ENCODE assay signal across 9 cellular contexts in the genomic region with DNA sequence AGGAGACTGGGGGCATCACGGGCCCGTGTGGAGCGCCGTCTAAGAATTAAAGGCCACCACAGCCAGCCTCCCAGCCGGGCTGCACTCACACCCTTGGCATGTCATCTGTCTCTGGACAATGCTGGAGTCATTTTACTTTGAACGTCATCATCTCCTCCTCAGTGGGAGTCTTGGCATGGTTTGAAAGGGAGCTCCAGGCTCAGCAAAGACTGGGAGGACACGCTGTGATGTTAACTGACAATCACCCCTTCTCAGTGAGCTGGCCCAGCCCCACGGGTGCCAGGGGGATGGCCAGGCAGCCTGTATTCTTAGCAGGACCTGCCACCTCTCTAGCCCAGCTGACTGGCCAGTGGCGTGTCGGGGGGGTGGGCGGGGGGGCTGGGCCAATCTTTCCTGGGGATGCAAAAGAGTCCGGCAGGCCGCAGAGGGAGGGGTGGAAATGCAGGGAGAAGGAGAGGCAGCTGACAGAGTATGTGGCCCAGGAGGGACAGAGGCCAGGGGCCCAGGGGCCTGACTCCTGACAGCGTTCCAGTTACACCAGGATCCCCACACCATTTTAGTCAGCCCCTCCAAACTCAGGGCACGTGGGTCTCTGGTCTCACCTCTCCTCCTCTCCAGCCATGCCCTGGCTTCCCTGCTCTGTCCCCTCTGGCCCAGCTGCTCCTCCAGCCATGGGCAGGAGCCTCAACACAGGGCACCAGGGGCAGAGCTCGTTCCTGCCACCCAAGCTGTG.
DNase-seq lines count a peak whose midpoint lies in the region; ATAC-seq and TF ChIP-seq lines count a peak whose summit lies in the region.
"Had no signal": no experiment of that assay in that cellular context is flagged by ENCODE, and none has a peak within 500 bp of the region (broad histone marks: within the 10 kb centered on the region; RNA-seq: fewer than 3 reads in every experiment).

No MANE protein-coding gene starts in this region.

- TF ChIP-seq EP300 in Ishikawa (IDR thresholded peaks at IDR 0.05; ENCODE audit: borderline replicate concordance), result peak; percentile 67; the same call in 1 of the 2 replicates

- H3K4me3 ChIP-seq in CD4-positive, CD25-positive, alpha-beta regulatory T cell (ENCODE audit: low read depth, low read length), result peak overlapping the region; percentile 57
- H3K4me3 ChIP-seq in cardiac fibroblast (replicated peaks in 1 of 2; ENCODE audit: low read depth in 2 of 2, low read length in 2 of 2), result no peak overlapping the region
- H3K4me3 ChIP-seq in left ventricle myocardium inferior, result no peak overlapping the region

- no peak for DNase-seq in CD4-positive, CD25-positive, alpha-beta regulatory T cell
- DNase-seq in cardiac fibroblast (ENCODE audit: low read depth in 2 of 2) (peak; percentile 29 to 62), NCI-H2171 treated with DMSO at 0.1 percent for 48 hours (lab: John Stamatoyannopoulos, UW) (no peak), left ventricle myocardium inferior (no peak), left lobe of liver (ENCODE audit: low spot score) (no peak), CD1c-positive myeloid dendritic cell (ENCODE audit: extremely low spot score) (no peak)
- DNase-seq in naive thymus-derived CD8-positive, alpha-beta T cell, result no peak
- DNase-seq: NCI-H2029 had no signal

- no peaks in the 10 kb centered on the region for H3K9me3 Mint-ChIP-seq in CD4-positive, CD25-positive, alpha-beta regulatory T cell
- H3K9me3 Mint-ChIP-seq in naive thymus-derived CD8-positive, alpha-beta T cell, result no peaks in the 10 kb centered on the region

- H3K4me1 Mint-ChIP-seq in CD4-positive, CD25-positive, alpha-beta regulatory T cell, result peaks cover 24 to 84% (median 65%) of the 10 kb centered on the region in 4 donors
- H3K4me1 Mint-ChIP-seq in naive thymus-derived CD8-positive, alpha-beta T cell, result peaks cover 50 to 80% (median 70%) of the 10 kb centered on the region in 4 donors

- H3K27ac Mint-ChIP-seq in CD4-positive, CD25-positive, alpha-beta regulatory T cell, result peak overlapping the region; percentile 96 to 99 (median 96)
- peak overlapping the region; percentile 86 to 96 (median 91) for H3K27ac Mint-ChIP-seq in naive thymus-derived CD8-positive, alpha-beta T cell

- no peak for TF ChIP-seq RAD21 in Ishikawa (IDR thresholded peaks at IDR 0.05; ENCODE audit: low read depth)

- no peak for ATAC-seq in CD4-positive, CD25-positive, alpha-beta regulatory T cell (ENCODE audit: low read depth in 2 of 2)
- no peak for ATAC-seq in naive thymus-derived CD8-positive, alpha-beta T cell
- ATAC-seq in left lobe of liver, result no peak

- peak overlapping the region; percentile 77 to 88 (median 79) for H3K4me3 Mint-ChIP-seq in CD4-positive, CD25-positive, alpha-beta regulatory T cell
- H3K4me3 Mint-ChIP-seq in naive thymus-derived CD8-positive, alpha-beta T cell, result peak overlapping the region; percentile 43 to 86 (median 72)

- H3K9me3 ChIP-seq in CD4-positive, CD25-positive, alpha-beta regulatory T cell (ENCODE audit: control insufficient read depth in 2 of 2, low read length in 2 of 2), result no peaks in the 10 kb centered on the region
- no peaks in the 10 kb centered on the region for H3K9me3 ChIP-seq in left ventricle myocardium inferior (replicated peaks)

- H3K4me1 ChIP-seq in CD4-positive, CD25-positive, alpha-beta regulatory T cell (ENCODE audit: control insufficient read depth, insufficient read depth, low read length, poor library complexity, severe bottlenecking), result peaks cover 68% of the 10 kb centered on the region
- H3K4me1 ChIP-seq in left ventricle myocardium inferior, result peaks cover 5% of the 10 kb centered on the region

- H3K27me3 ChIP-seq in CD4-positive, CD25-positive, alpha-beta regulatory T cell (ENCODE audit: control insufficient read depth, insufficient read depth, low read length), result no peaks in the 10 kb centered on the region
- H3K27me3 ChIP-seq in left ventricle myocardium inferior (ENCODE audit: low read depth), result no peaks in the 10 kb centered on the region

- TF ChIP-seq CTCF in cardiac fibroblast (IDR thresholded peaks at IDR 0.05; ENCODE audit: low read depth, low read length) (no peak), left ventricle myocardium inferior (IDR thresholded peaks at IDR 0.05; ENCODE audit: borderline replicate concordance) (no peak)

- POLR2A ChIA-PET in naive thymus-derived CD8-positive, alpha-beta T cell (lab: Charles Lee), result no interaction called here

- peak overlapping the region; percentile 70 for H3K27ac ChIP-seq in CD4-positive, CD25-positive, alpha-beta regulatory T cell (ENCODE audit: insufficient read depth, low read length, poor library complexity, severe bottlenecking)
- H3K27ac ChIP-seq in left ventricle myocardium inferior (replicated peaks), result no peak overlapping the region

- H3K36me3 Mint-ChIP-seq in CD4-positive, CD25-positive, alpha-beta regulatory T cell, result peaks cover 39% of the 10 kb centered on the region
- peaks cover 0 to 7% (median 3%) of the 10 kb centered on the region in 3 donors for H3K36me3 Mint-ChIP-seq in naive thymus-derived CD8-positive, alpha-beta T cell

- intact Hi-C loops in left ventricle myocardium inferior (cut with micrococcal nuclease), result no loop called here

- no peaks in the 10 kb centered on the region for H3K27me3 Mint-ChIP-seq in CD4-positive, CD25-positive, alpha-beta regulatory T cell
- no peaks in the 10 kb centered on the region for H3K27me3 Mint-ChIP-seq in naive thymus-derived CD8-positive, alpha-beta T cell

- H3K36me3 ChIP-seq in CD4-positive, CD25-positive, alpha-beta regulatory T cell (ENCODE audit: control insufficient read depth, insufficient read depth, low read length), result peaks cover 17% of the 10 kb centered on the region
- peaks cover 12% of the 10 kb centered on the region for H3K36me3 ChIP-seq in left ventricle myocardium inferior

TF ChIP-seq in Ishikawa, 13 proteins besides CTCF, POLR2A, EP300 and RAD21:
- peak; percentile 95 for TF ChIP-seq NFIC (IDR thresholded peaks at IDR 0.05)
- TF ChIP-seq EGR1 (IDR thresholded peaks at IDR 0.05), result no peak
- TF ChIP-seq FOXM1 (IDR thresholded peaks at IDR 0.05; ENCODE audit: borderline replicate concordance, low read depth), result no peak
- TF ChIP-seq ZBTB7A (IDR thresholded peaks at IDR 0.05; ENCODE audit: low read depth), result no peak
- TF ChIP-seq YY1 (IDR thresholded peaks at IDR 0.05; ENCODE audit: low read depth), result no peak
- TF ChIP-seq CREB1 (IDR thresholded peaks at IDR 0.05; ENCODE audit: low read depth), result peak; percentile 52; the same call in 1 of the 2 replicates
- TF ChIP-seq, protein P1, sequence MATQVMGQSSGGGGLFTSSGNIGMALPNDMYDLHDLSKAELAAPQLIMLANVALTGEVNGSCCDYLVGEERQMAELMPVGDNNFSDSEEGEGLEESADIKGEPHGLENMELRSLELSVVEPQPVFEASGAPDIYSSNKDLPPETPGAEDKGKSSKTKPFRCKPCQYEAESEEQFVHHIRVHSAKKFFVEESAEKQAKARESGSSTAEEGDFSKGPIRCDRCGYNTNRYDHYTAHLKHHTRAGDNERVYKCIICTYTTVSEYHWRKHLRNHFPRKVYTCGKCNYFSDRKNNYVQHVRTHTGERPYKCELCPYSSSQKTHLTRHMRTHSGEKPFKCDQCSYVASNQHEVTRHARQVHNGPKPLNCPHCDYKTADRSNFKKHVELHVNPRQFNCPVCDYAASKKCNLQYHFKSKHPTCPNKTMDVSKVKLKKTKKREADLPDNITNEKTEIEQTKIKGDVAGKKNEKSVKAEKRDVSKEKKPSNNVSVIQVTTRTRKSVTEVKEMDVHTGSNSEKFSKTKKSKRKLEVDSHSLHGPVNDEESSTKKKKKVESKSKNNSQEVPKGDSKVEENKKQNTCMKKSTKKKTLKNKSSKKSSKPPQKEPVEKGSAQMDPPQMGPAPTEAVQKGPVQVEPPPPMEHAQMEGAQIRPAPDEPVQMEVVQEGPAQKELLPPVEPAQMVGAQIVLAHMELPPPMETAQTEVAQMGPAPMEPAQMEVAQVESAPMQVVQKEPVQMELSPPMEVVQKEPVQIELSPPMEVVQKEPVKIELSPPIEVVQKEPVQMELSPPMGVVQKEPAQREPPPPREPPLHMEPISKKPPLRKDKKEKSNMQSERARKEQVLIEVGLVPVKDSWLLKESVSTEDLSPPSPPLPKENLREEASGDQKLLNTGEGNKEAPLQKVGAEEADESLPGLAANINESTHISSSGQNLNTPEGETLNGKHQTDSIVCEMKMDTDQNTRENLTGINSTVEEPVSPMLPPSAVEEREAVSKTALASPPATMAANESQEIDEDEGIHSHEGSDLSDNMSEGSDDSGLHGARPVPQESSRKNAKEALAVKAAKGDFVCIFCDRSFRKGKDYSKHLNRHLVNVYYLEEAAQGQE (IDR thresholded peaks at IDR 0.05; ENCODE audit: low read depth), result no peak
- peak; percentile 77 for TF ChIP-seq TEAD4 (IDR thresholded peaks at IDR 0.05)
- TF ChIP-seq, protein P2, sequence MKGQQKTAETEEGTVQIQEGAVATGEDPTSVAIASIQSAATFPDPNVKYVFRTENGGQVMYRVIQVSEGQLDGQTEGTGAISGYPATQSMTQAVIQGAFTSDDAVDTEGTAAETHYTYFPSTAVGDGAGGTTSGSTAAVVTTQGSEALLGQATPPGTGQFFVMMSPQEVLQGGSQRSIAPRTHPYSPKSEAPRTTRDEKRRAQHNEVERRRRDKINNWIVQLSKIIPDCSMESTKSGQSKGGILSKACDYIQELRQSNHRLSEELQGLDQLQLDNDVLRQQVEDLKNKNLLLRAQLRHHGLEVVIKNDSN (IDR thresholded peaks at IDR 0.05), result no peak
- no peak for TF ChIP-seq TAF1 (IDR thresholded peaks at IDR 0.05; ENCODE audit: low read depth)
- TF ChIP-seq, protein P3, sequence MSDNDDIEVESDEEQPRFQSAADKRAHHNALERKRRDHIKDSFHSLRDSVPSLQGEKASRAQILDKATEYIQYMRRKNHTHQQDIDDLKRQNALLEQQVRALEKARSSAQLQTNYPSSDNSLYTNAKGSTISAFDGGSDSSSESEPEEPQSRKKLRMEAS (IDR thresholded peaks at IDR 0.05), result peak; percentile 35; the same call in 1 of the 2 replicates
- TF ChIP-seq CEBPB (IDR thresholded peaks at IDR 0.05), result no peak
- peak; percentile 74 for TF ChIP-seq TCF12 (IDR thresholded peaks at IDR 0.05; ENCODE audit: low read depth)

Comparison
In these comparisons a context has a peak if more than half of its experiments do, and no peak if none do; other contexts are left out.
1. DNase-seq: peak in cardiac fibroblast (2 of 2); none in CD4-positive, CD25-positive, alpha-beta regulatory T cell (0 of 3), naive thymus-derived CD8-positive, alpha-beta T cell (0 of 10), NCI-H2171 treated with DMSO at 0.1 percent for 48 hours (single experiment), left ventricle myocardium inferior (single experiment), left lobe of liver (single experiment) and CD1c-positive myeloid dendritic cell (single experiment).